In genomic region chr12:132827763-132828703, GRCh38 we compare ENCODE assay signal across 1 cellular context.
TF ChIP-seq lines count a peak whose summit lies in the region.

No MANE protein-coding gene starts in this region.

TF ChIP-seq in K562, 482 proteins besides CTCF, POLR2A, EP300 and RAD21 (continued from another document and continues in another):
- TF ChIP-seq ZNF395 (CRISPR knock-in tag; IDR thresholded peaks at IDR 0.05) (peak; percentile 61), C11orf30 (IDR thresholded peaks at IDR 0.05; ENCODE audit: low read depth) (peak; percentile 86), BMI1 (IDR thresholded peaks at IDR 0.05; ENCODE audit: low read length) (no peak), NRF1 (conservative IDR thresholded peaks at IDR 0.05 in 1 of 2, IDR thresholded peaks at IDR 0.05 in 1 of 2) (no peak), SMC3 (conservative IDR thresholded peaks at IDR 0.05; ENCODE audit: insufficient read depth, low read depth, low read length) (no peak), CBFA2T2 (conservative IDR thresholded peaks at IDR 0.05) (no peak), ZNF561 (CRISPR knock-in tag; conservative IDR thresholded peaks at IDR 0.05) (no peak), ZNF282 (CRISPR knock-in tag; IDR thresholded peaks at IDR 0.05) (0 out of 2 replicates have a peak, but pooled peaks have one; percentile 42), NR2C1 (IDR thresholded peaks at IDR 0.05) (no peak), NR2C1 (tag; IDR thresholded peaks at IDR 0.05) (no peak), ZNF354B (CRISPR knock-in tag; IDR thresholded peaks at IDR 0.05) (no peak), SIRT6 (IDR thresholded peaks at IDR 0.05; ENCODE audit: low read depth, low read length) (no peak), NR4A1 (CRISPR knock-in tag; IDR thresholded peaks at IDR 0.05) (no peak), NR4A1 (tag; IDR thresholded peaks at IDR 0.05) (no peak), ZNF778 (CRISPR knock-in tag; IDR thresholded peaks at IDR 0.05) (no peak), HMG20B (CRISPR knock-in tag; IDR thresholded peaks at IDR 0.05) (no peak), ZBTB11 (CRISPR knock-in tag; IDR thresholded peaks at IDR 0.05) (no peak), XRCC4 (IDR thresholded peaks at IDR 0.05; ENCODE audit: extremely low read depth, insufficient read depth, insufficient read length) (no peak), RHOXF2B (CRISPR knock-in tag; conservative IDR thresholded peaks at IDR 0.05) (no peak), RFX5 (IDR thresholded peaks at IDR 0.05; ENCODE audit: low read depth, low read length) (no peak), TRIM25 (IDR thresholded peaks at IDR 0.05; ENCODE audit: borderline replicate concordance) (no peak), ZBTB12 (CRISPR knock-in tag; IDR thresholded peaks at IDR 0.05) (no peak), PCBP1 (IDR thresholded peaks at IDR 0.05; ENCODE audit: low read depth, low read length, poor library complexity, severe bottlenecking) (peak; percentile 17), SMARCC2 (IDR thresholded peaks at IDR 0.05; ENCODE audit: low read depth) (no peak), FOXK2 (conservative IDR thresholded peaks at IDR 0.05 in 1 of 2, IDR thresholded peaks at IDR 0.05 in 1 of 2; ENCODE audit: low read depth in 2 of 2) (peak; percentile 4 to 48; a peak in 1 of 4 replicates), MAFF (IDR thresholded peaks at IDR 0.05; ENCODE audit: low read length) (peak; percentile 40; the same call in 1 of the 2 replicates), MAZ (CRISPR knock-in tag; conservative IDR thresholded peaks at IDR 0.05 in 1 of 2, IDR thresholded peaks at IDR 0.05 in 1 of 2) (no peak), HDAC2 (IDR thresholded peaks at IDR 0.05) (no peak), KHSRP (IDR thresholded peaks at IDR 0.05) (no peak), ZNF57 (CRISPR knock-in tag; IDR thresholded peaks at IDR 0.05) (no peak), LCOR (CRISPR knock-in tag; IDR thresholded peaks at IDR 0.05) (no peak), FOSL1 (tag; conservative IDR thresholded peaks at IDR 0.05) (peak; percentile 82), FOXP4 (CRISPR knock-in tag; IDR thresholded peaks at IDR 0.05; ENCODE audit: borderline replicate concordance) (no peak), BACH1 (tag; IDR thresholded peaks at IDR 0.05) (no peak), DNMT1 (IDR thresholded peaks at IDR 0.05) (no peak), ZNF699 (CRISPR knock-in tag; IDR thresholded peaks at IDR 0.05; ENCODE audit: insufficient replicate concordance) (no peak), ZBTB1 (CRISPR knock-in tag; IDR thresholded peaks at IDR 0.05; ENCODE audit: borderline replicate concordance, low read depth) (no peak), PHB (CRISPR knock-in tag; IDR thresholded peaks at IDR 0.05) (no peak), CHCHD3 (CRISPR knock-in tag; IDR thresholded peaks at IDR 0.05) (no peak), ARID4B (CRISPR knock-in tag; IDR thresholded peaks at IDR 0.05) (peak; percentile 55; the same call in 1 of the 2 replicates), RNF219 (CRISPR knock-in tag; IDR thresholded peaks at IDR 0.05) (no peak), KDM2B (CRISPR knock-in tag; IDR thresholded peaks at IDR 0.05) (no peak), MITF (IDR thresholded peaks at IDR 0.05) (no peak), MXI1 (IDR thresholded peaks at IDR 0.05; ENCODE audit: low read depth, low read length) (no peak), ZSCAN32 (CRISPR knock-in tag; IDR thresholded peaks at IDR 0.05) (no peak), E2F5 (CRISPR knock-in tag; IDR thresholded peaks at IDR 0.05) (no peak), NCOR1 (IDR thresholded peaks at IDR 0.05) (no peak), MECOM (CRISPR knock-in tag; IDR thresholded peaks at IDR 0.05) (no peak), KLF16 (IDR thresholded peaks at IDR 0.05) (no peak)
